28 cellular contexts compared by ENCODE assay signal in genomic region chr16:90041896-90042473, GRCh38. TPM values are rescaled to one million over a fixed set of nuclear protein-coding genes. Genes with fewer than 3 reads are reported as not detected.
"Had no signal": no experiment of that assay in that cellular context is flagged by ENCODE, and none has a peak within 500 bp of the region (broad histone marks: within the 10 kb centered on the region; RNA-seq: fewer than 3 reads in every experiment).

No MANE protein-coding gene starts in this region.

- DNase-seq: effector CD8-positive, alpha-beta T cell; effector memory CD8-positive, alpha-beta T cell; endodermal cell; erythroblast; esophagus squamous epithelium; foreskin fibroblast; foreskin melanocyte; gastrocnemius medialis; glutamatergic neuron; head of caudate nucleus; heart right ventricle; hippocampal formation; left cardiac atrium; left ventricle myocardium superior; lower lobe of right lung; mesenchymal stem cell; mucosa of descending colon had no signal

- ATAC-seq: effector memory CD8-positive, alpha-beta T cell; esophagus mucosa; gastrocnemius medialis; heart right ventricle; left cardiac atrium; left lung; left ventricle myocardium superior; lower lobe of right lung; mucosa of descending colon had no signal

- H3K4me3 ChIP-seq: coronary artery, esophagus squamous epithelium, gastrocnemius medialis, heart right ventricle, left lung, lower lobe of right lung, mucosa of descending colon had no signal

RNA-seq across cellular contexts. Expression of gene PRDM7, which starts 35.1 kb away (rescaled TPM):
- total RNA-seq: dermis microvascular lymphatic vessel endothelial cell, endodermal cell, esophagus mucosa, esophagus squamous epithelium, gastrocnemius medialis, glomerular endothelial cell, heart right ventricle, kidney epithelial cell, left cardiac atrium, left lung, left ventricle myocardium superior, lower leg skin, lower lobe of right lung, lung microvascular endothelial cell, mesenteric fat pad, mesothelial cell of epicardium, mucosa of descending colon, myocyte had no signal
